ENCODE assay signal across 18 cellular contexts in genomic region chrX:114906978-114907510, GRCh38.
DNase-seq lines count a peak whose midpoint lies in the region; ATAC-seq, FAIRE-seq and TF ChIP-seq lines count a peak whose summit lies in the region.
"Had no signal": no experiment of that assay in that cellular context is flagged by ENCODE, and none has a peak within 500 bp of the region (broad histone marks: within the 10 kb centered on the region; RNA-seq: fewer than 3 reads in every experiment).

No MANE protein-coding gene starts in this region.

- no peaks in the 10 kb centered on the region for H3K36me3 ChIP-seq in astrocyte (ENCODE audit: insufficient read depth, low read length)
- no peaks in the 10 kb centered on the region for H3K36me3 ChIP-seq in iPS-20b (ENCODE audit: insufficient read depth, low read depth, low read length)
- H3K36me3 ChIP-seq in colonic mucosa = no peaks in the 10 kb centered on the region

- no peak overlapping the region for H2BK20ac ChIP-seq in H9 (ENCODE audit: low read depth, low read length, poor library complexity, severe bottlenecking)

- POLR2A ChIA-PET in A549 (lab: Yijun Ruan, JAX) = no interaction called here
- POLR2A ChIA-PET in CD4-positive, alpha-beta T cell (lab: Charles Lee) = no interaction called here

- no peaks in the 10 kb centered on the region for H3K27me3 ChIP-seq in H9 (ENCODE audit: insufficient read depth, low read length)
- no peaks in the 10 kb centered on the region for H3K27me3 ChIP-seq in astrocyte (ENCODE audit: insufficient read depth, low read length)
- H3K27me3 ChIP-seq in iPS-20b (ENCODE audit: insufficient read depth, low read length) = no peaks in the 10 kb centered on the region; the same call in 1 of the 2 replicates
- H3K27me3 ChIP-seq in CD4-positive, alpha-beta T cell (ENCODE audit: control insufficient read depth, insufficient read depth, low read length) = no peaks in the 10 kb centered on the region
- peaks cover 5% of the 10 kb centered on the region for H3K27me3 ChIP-seq in colonic mucosa

- H3K27me3 Mint-ChIP-seq in H9 (ENCODE audit: low read depth) (no peaks in the 10 kb centered on the region; the same call in 1 of the 2 replicates), astrocyte (ENCODE audit: low read depth, unreplicated experiment) (no peaks in the 10 kb centered on the region)
- H3K27me3 Mint-ChIP-seq in CD4-positive, alpha-beta T cell = no peaks in the 10 kb centered on the region

- no peak for TF ChIP-seq POLR2A in A549 (IDR thresholded peaks at IDR 0.05; ENCODE audit: low read length)

- no peaks in the 10 kb centered on the region for H3K79me1 ChIP-seq in H9 (ENCODE audit: insufficient read depth, low read depth, low read length, poor library complexity, severe bottlenecking)

- no peak overlapping the region for H3K4ac ChIP-seq in H9 (ENCODE audit: low read depth, low read length)

- no peak overlapping the region for H4K8ac ChIP-seq in H9 (replicated peaks; ENCODE audit: insufficient read length, low read depth, low read length)

- no peak overlapping the region for H3K27ac ChIP-seq in A549
- peak overlapping the region; percentile 28 for H3K27ac ChIP-seq in H9 (ENCODE audit: insufficient read length, low read depth, low read length)
- H3K27ac ChIP-seq in astrocyte (ENCODE audit: low read depth, low read length) = no peak overlapping the region
- no peak overlapping the region for H3K27ac ChIP-seq in iPS-20b (ENCODE audit: low read length)
- H3K27ac ChIP-seq in CD4-positive, alpha-beta T cell (ENCODE audit: low read depth, low read length) = no peak overlapping the region
- no peak overlapping the region for H3K27ac ChIP-seq in colonic mucosa
- H3K27ac ChIP-seq: SK-N-MC had no signal

- H3K9me3 Mint-ChIP-seq in H9 (no peaks in the 10 kb centered on the region), astrocyte (ENCODE audit: unreplicated experiment) (peaks cover under 1% of the 10 kb centered on the region)
- no peaks in the 10 kb centered on the region for H3K9me3 Mint-ChIP-seq in CD4-positive, alpha-beta T cell

- no peak overlapping the region for H3T11ph ChIP-seq in H9 (ENCODE audit: low read length)

- H3K4me1 Mint-ChIP-seq in H9 (peaks cover 42 to 50% of the 10 kb centered on the region in 2 experiments), astrocyte (ENCODE audit: low read depth, unreplicated experiment) (peaks cover 6% of the 10 kb centered on the region)
- no peaks in the 10 kb centered on the region for H3K4me1 Mint-ChIP-seq in CD4-positive, alpha-beta T cell (ENCODE audit: low read depth)
- H3K4me1 Mint-ChIP-seq: CD14-positive monocyte had no signal

- TF ChIP-seq EP300 in A549 (IDR thresholded peaks at IDR 0.05) = no peak

- H3K4me3 ChIP-seq in A549 (no peak overlapping the region), astrocyte (ENCODE audit: insufficient read depth, low read depth, low read length) (no peak overlapping the region), iPS-20b (ENCODE audit: low read length) (peak overlapping the region; percentile 55), colonic mucosa (no peak overlapping the region)
- H3K4me3 ChIP-seq: SK-N-MC had no signal

- H4K20me1 ChIP-seq in H9 (ENCODE audit: control insufficient read depth, insufficient read depth, insufficient read length) (no peaks in the 10 kb centered on the region), astrocyte (ENCODE audit: insufficient read depth, low read length) (no peaks in the 10 kb centered on the region)

- intact Hi-C loops in CD4-positive, alpha-beta T cell (cut with DNase I, micrococcal nuclease) = no loop called here
- intact Hi-C loops in colonic mucosa (cut with DNase I) = no loop called here

- H3K27ac Mint-ChIP-seq in H9 = peak overlapping the region; percentile 52 to 96 (median 95); a peak in 6 of 7 replicates
- no peak overlapping the region for H3K27ac Mint-ChIP-seq in astrocyte (ENCODE audit: unreplicated experiment)
- H3K27ac Mint-ChIP-seq in CD4-positive, alpha-beta T cell = no peak overlapping the region
- H3K27ac Mint-ChIP-seq: CD14-positive monocyte had no signal

- H3K9me3 ChIP-seq in A549 (no peaks in the 10 kb centered on the region), H9 (ENCODE audit: control insufficient read depth, low read depth, low read length) (no peaks in the 10 kb centered on the region), astrocyte (ENCODE audit: insufficient read depth, low read depth, low read length) (no peaks in the 10 kb centered on the region), iPS-20b (ENCODE audit: insufficient read depth, low read depth, low read length) (no peaks in the 10 kb centered on the region), colonic mucosa (no peaks in the 10 kb centered on the region)
- H3K9me3 ChIP-seq in CD4-positive, alpha-beta T cell (ENCODE audit: control insufficient read depth, low read length) = no peaks in the 10 kb centered on the region

- no peak overlapping the region for H3K56ac ChIP-seq in H9 (ENCODE audit: insufficient read length, low read depth, low read length)

- H4K5ac ChIP-seq in H9 (ENCODE audit: insufficient read length, low read depth, low read length) = no peak overlapping the region

- no peak overlapping the region for H3K14ac ChIP-seq in H9 (ENCODE audit: insufficient read depth, low read length)

- no peak overlapping the region for H2BK120ac ChIP-seq in H9 (ENCODE audit: low read depth, low read length, poor library complexity, severe bottlenecking)

- no peak overlapping the region for H2BK12ac ChIP-seq in H9 (ENCODE audit: insufficient read length, low read depth, low read length)

- TF ChIP-seq RAD21 in A549 (conservative IDR thresholded peaks at IDR 0.05 in 1 of 2, IDR thresholded peaks at IDR 0.05 in 1 of 2) = no peak

- H3K4me2 ChIP-seq in A549 (no peak overlapping the region), H9 (ENCODE audit: insufficient read depth, insufficient read length, low read length) (peak overlapping the region; percentile 61), astrocyte (ENCODE audit: low read length) (no peak overlapping the region)

- no peak overlapping the region for H3K9ac ChIP-seq in H9 (ENCODE audit: extremely low read depth, insufficient read length, low read length)
- no peak overlapping the region for H3K9ac ChIP-seq in astrocyte (ENCODE audit: low read length)
- peak overlapping the region; percentile 53; the same call in 1 of the 2 replicates for H3K9ac ChIP-seq in iPS-20b (ENCODE audit: low read depth, low read length)
- no peak overlapping the region for H3K9ac ChIP-seq in colonic mucosa (ENCODE audit: low read depth in 2 of 2, low read length in 2 of 2)

- H2AK5ac ChIP-seq in H9 (ENCODE audit: insufficient read length, low read length) = no peak overlapping the region

- H4K91ac ChIP-seq in H9 (ENCODE audit: insufficient read length, low read depth, low read length) = no peak overlapping the region

- ATAC-seq in A549 (no peak), HG02588 (IDR thresholded peaks at IDR 0.05; ENCODE audit: unreplicated experiment) (no peak)
- no peak for ATAC-seq in CD4-positive, alpha-beta T cell (ENCODE audit: poor library complexity)

- no peak overlapping the region for H2BK5ac ChIP-seq in H9 (ENCODE audit: insufficient read length, low read length)

- H2AFZ ChIP-seq in H9 (ENCODE audit: low read length) (peak overlapping the region; percentile 81), astrocyte (ENCODE audit: low read depth, low read length) (no peak overlapping the region)

- H3K79me2 ChIP-seq in H9 (ENCODE audit: insufficient read depth, low read length) = no peaks in the 10 kb centered on the region
- no peaks in the 10 kb centered on the region for H3K79me2 ChIP-seq in astrocyte (ENCODE audit: insufficient read depth, low read length)

- no peaks in the 10 kb centered on the region for H3K23me2 ChIP-seq in H9 (ENCODE audit: insufficient read length, low read depth, low read length, poor library complexity, severe bottlenecking)

- H3K23ac ChIP-seq in H9 (ENCODE audit: insufficient read length, low read depth, low read length) = no peak overlapping the region

- H3K36me3 Mint-ChIP-seq in H9 (ENCODE audit: insufficient read depth in 1 of 3, low read depth in 3 of 3) (peaks cover 0 to 15% (median 4%) of the 10 kb centered on the region in 3 experiments; a peak in 1 of 7 replicates), astrocyte (ENCODE audit: low read depth, unreplicated experiment) (no peaks in the 10 kb centered on the region)
- H3K36me3 Mint-ChIP-seq in CD4-positive, alpha-beta T cell (ENCODE audit: low read depth) = no peaks in the 10 kb centered on the region
- H3K36me3 Mint-ChIP-seq: CD14-positive monocyte had no signal

- DNase-seq in A549 (ENCODE audit: low read depth in 1 of 2, low spot score in 1 of 2) (no peak), H9 (peak; percentile 59), astrocyte (ENCODE audit: low read depth) (no peak), colonic mucosa (no peak), pons (ENCODE audit: low spot score) (no peak)
- no peak for DNase-seq in CD4-positive, alpha-beta T cell
- DNase-seq: AML-193, COR-L47, DMS153, NCI-H1105 treated with DMSO at 0.1 percent for 48 hours, NCI-H2029, NCI-H2171 treated with DMSO at 0.1 percent for 48 hours, Right ventricle myocardium superior had no signal

- peak; percentile 73 for FAIRE-seq in A549 (lab: Jason Lieb, UNC)
- peak; percentile 45 for FAIRE-seq in astrocyte (lab: Jason Lieb, UNC)
- FAIRE-seq: RCC 7860 had no signal

- H3K4me3 Mint-ChIP-seq in H9 (peak overlapping the region; percentile 36 to 51; a peak in 4 of 5 replicates), astrocyte (ENCODE audit: unreplicated experiment) (no peak overlapping the region)
- no peak overlapping the region for H3K4me3 Mint-ChIP-seq in CD4-positive, alpha-beta T cell
- H3K4me3 Mint-ChIP-seq: CD14-positive monocyte had no signal

- H3K4me1 ChIP-seq in A549 (no peaks in the 10 kb centered on the region), H9 (ENCODE audit: insufficient read depth, low read length) (peaks cover 6% of the 10 kb centered on the region; the same call in 1 of the 2 replicates), astrocyte (ENCODE audit: insufficient read depth, low read length) (no peaks in the 10 kb centered on the region), iPS-20b (ENCODE audit: insufficient read depth, low read length) (peaks cover 10% of the 10 kb centered on the region), colonic mucosa (no peaks in the 10 kb centered on the region)

- no peak overlapping the region for H2BK15ac ChIP-seq in H9 (ENCODE audit: low read depth, low read length)

- no peak for TF ChIP-seq CTCF in A549 (IDR thresholded peaks at IDR 0.05)
- TF ChIP-seq CTCF in H9 (conservative IDR thresholded peaks at IDR 0.05) = no peak
- TF ChIP-seq CTCF in astrocyte (IDR thresholded peaks at IDR 0.05; ENCODE audit: insufficient read depth, low read depth, low read length) = no peak
- TF ChIP-seq CTCF in CD4-positive, alpha-beta T cell (IDR thresholded peaks at IDR 0.05) = no peak
- no peak for TF ChIP-seq CTCF in colonic mucosa (IDR thresholded peaks at IDR 0.05)

- CTCF ChIA-PET in A549 (lab: Yijun Ruan, JAX) = no interaction called here
- CTCF ChIA-PET in CD4-positive, alpha-beta T cell (lab: Charles Lee) = no interaction called here

- WGBS in A549 (ENCODE audit: missing lambda C conversion rate) = 56% methylated on average over 9 of the region's 9 CpGs
- no CpG with 5 or more reads among the region's 9 CpGs for WGBS in H9 (ENCODE audit: extremely low coverage, insufficient read length, low lambda C conversion rate)

- H3K18ac ChIP-seq in H9 (ENCODE audit: insufficient read length, low read depth, low read length) = peak overlapping the region; percentile 66

TF ChIP-seq in A549, 52 proteins besides CTCF, POLR2A, EP300 and RAD21 (continues in another document):
- TF ChIP-seq EHMT2 (IDR thresholded peaks at IDR 0.05; ENCODE audit: low read depth) (no peak), RNF2 (IDR thresholded peaks at IDR 0.05; ENCODE audit: borderline replicate concordance, low read depth) (no peak)

Comparison
In these comparisons a context has a peak if more than half of its experiments do, and no peak if none do; other contexts are left out.
1. H3K27ac Mint-ChIP-seq: peak in H9 (3 of 3); none in astrocyte (single experiment) and CD4-positive, alpha-beta T cell (single experiment).
2. H3K4me3 Mint-ChIP-seq: peak in H9 (2 of 2); none in astrocyte (single experiment) and CD4-positive, alpha-beta T cell (single experiment).